Comparison of ENCODE assay signal across 27 cellular contexts in genomic region chrX:122389005-122389404, GRCh38.
"Had no signal": no experiment of that assay in that cellular context is flagged by ENCODE, and none has a peak within 500 bp of the region (broad histone marks: within the 10 kb centered on the region; RNA-seq: fewer than 3 reads in every experiment).

No MANE protein-coding gene starts in this region.

- DNase-seq: naive thymus-derived CD4-positive, alpha-beta T cell; natural killer cell; nucleus accumbens; psoas muscle; right cardiac atrium; sigmoid colon; small intestine; stimulated activated CD4-positive, alpha-beta T cell treated with anti-CD3 and anti-CD28 coated beads, Interleukin-12 subunit alpha, Interleukin-12 subunit beta, amount 100 ng/mL, for 4 hours; stimulated activated CD4-positive, alpha-beta T cell treated with anti-CD3 and anti-CD28 coated beads, Interleukin-1b, Interleukin-23, amount 100 ng/mL, for 48 hours; stimulated activated CD4-positive, alpha-beta T cell treated with anti-CD3 and anti-CD28 coated beads, Interleukin-4, amount 100 ng/mL, for 1 hour; stimulated activated CD4-positive, alpha-beta T cell treated with anti-CD3 and anti-CD28 coated beads, Interleukin-4, amount 100 ng/mL, for 4 hours; stimulated activated CD8-positive, alpha-beta memory T cell treated with anti-CD3 and anti-CD28 coated beads, Interleukin-4, amount 100 ng/mL, for 48 hours; stimulated activated naive CD4-positive, alpha-beta T cell; stimulated activated naive CD8-positive, alpha-beta T cell treated with anti-CD3 and anti-CD28 coated beads, Interleukin-15, amount 100 ng/mL, for 72 hours; stimulated activated naive CD8-positive, alpha-beta T cell treated with anti-CD3 and anti-CD28 coated beads, Interleukin-15, Interleukin-2, amounts not matched to agents 100 U/mL and 50 U/mL, for 24 hours; substantia nigra; tibial artery; transverse colon; upper lobe of right lung; uterus had no signal

- H3K27me3 ChIP-seq: neural progenitor cell, neutrophil, pancreas, right lobe of liver, sigmoid colon, suprapubic skin, testis, tibial artery, transverse colon, upper lobe of right lung, uterus had no signal

- ATAC-seq: naive thymus-derived CD4-positive, alpha-beta T cell; natural killer cell; pancreas; psoas muscle; right cardiac atrium; right lobe of liver; stimulated activated memory B cell treated with anti-CD40 and anti-IgM and Interleukin-4, amounts not matched to agents 10 μg/mL and 1 μg/mL and 100 μg/mL, for 72 hours; stimulated activated naive CD8-positive, alpha-beta T cell treated with anti-CD3 and anti-CD28 coated beads, Interleukin-15, amount 100 ng/mL, for 72 hours; stimulated activated naive CD8-positive, alpha-beta T cell treated with anti-CD3 and anti-CD28 coated beads, Interleukin-15, Interleukin-2, amounts not matched to agents 100 U/mL and 50 U/mL, for 24 hours; upper lobe of right lung had no signal

- H3K9ac ChIP-seq: neural progenitor cell had no signal

- H2AFZ ChIP-seq: neural progenitor cell had no signal

- H3K9me3 ChIP-seq: neutrophil, pancreas, sigmoid colon, suprapubic skin, testis, tibial artery, transverse colon, upper lobe of right lung, uterus had no signal

- H3K4me2 ChIP-seq: neural progenitor cell had no signal

- H3K36me3 ChIP-seq: neural progenitor cell, neutrophil, pancreas, right lobe of liver, sigmoid colon, suprapubic skin, tibial artery, transverse colon, upper lobe of right lung, uterus had no signal

- H3K4me3 ChIP-seq: neural progenitor cell, pancreas, psoas muscle, right lobe of liver, sigmoid colon, suprapubic skin, testis, tibial artery, transverse colon, upper lobe of right lung, uterus had no signal

- H3K27ac ChIP-seq: neural progenitor cell, neutrophil, pancreas, psoas muscle, right lobe of liver, sigmoid colon, suprapubic skin, testis, tibial artery, transverse colon, upper lobe of right lung, uterus had no signal

- H3K4me1 ChIP-seq: neural progenitor cell, pancreas, psoas muscle, right lobe of liver, sigmoid colon, suprapubic skin, testis, tibial artery, transverse colon, upper lobe of right lung, uterus had no signal
